35 cellular contexts compared by ENCODE assay signal in genomic region chr7:17444151-17444550, GRCh38.
"Had no signal": no experiment of that assay in that cellular context is flagged by ENCODE, and none has a peak within 500 bp of the region (broad histone marks: within the 10 kb centered on the region; RNA-seq: fewer than 3 reads in every experiment).

No MANE protein-coding gene starts in this region.

- H3K27me3 ChIP-seq: adrenal gland, hepatocyte, neutrophil, ovary, thyroid gland, upper lobe of left lung had no signal

- H3K4me1 Mint-ChIP-seq: brain; naive B cell; nephron progenitor cell; stimulated activated memory B cell treated with anti-CD40 and anti-IgM and Interleukin-4, amounts not matched to agents 10 μg/mL and 1 μg/mL and 100 μg/mL, for 72 hours had no signal

- H3K4me3 Mint-ChIP-seq: activated B cell treated with CpG ODN at 0.5 μM for 24 hours; activated CD4-positive, alpha-beta T cell treated with anti-CD3 and anti-CD28 coated beads for 36 hours; activated naive CD8-positive, alpha-beta T cell; brain; dendritic cell treated with granulocyte-macrophage colony-stimulating factor and Interleukin-4, amounts not matched to agents 40 ng/mL and 50 ng/mL, for 4 days; naive B cell; nephron progenitor cell; stimulated activated memory B cell treated with anti-CD40 and anti-IgM and Interleukin-4, amounts not matched to agents 10 μg/mL and 1 μg/mL and 100 μg/mL, for 72 hours; stimulated activated naive CD8-positive, alpha-beta T cell treated with anti-CD3 and anti-CD28 coated beads, Interleukin-15, amount 100 ng/mL, for 72 hours; T-cell; T-helper 2 cell treated with Interferon-gamma antibody and Interleukin-4, amounts not matched to agents 5 μg/mL and 100 μg/mL, for 36 hours had no signal

- H3K36me3 Mint-ChIP-seq: brain, T-cell had no signal

- H3K27me3 Mint-ChIP-seq: activated B cell treated with CpG ODN at 0.5 μM for 24 hours; dendritic cell treated with granulocyte-macrophage colony-stimulating factor and Interleukin-4, amounts not matched to agents 40 ng/mL and 50 ng/mL, for 4 days; naive B cell; progenitor cell of endocrine pancreas had no signal

- H3K79me2 ChIP-seq: hepatocyte had no signal

- H3K27ac Mint-ChIP-seq: activated B cell treated with CpG ODN at 0.5 μM for 24 hours; activated CD4-positive, alpha-beta T cell treated with anti-CD3 and anti-CD28 coated beads for 36 hours; activated naive CD8-positive, alpha-beta T cell; brain; dendritic cell treated with granulocyte-macrophage colony-stimulating factor and Interleukin-4, amounts not matched to agents 40 ng/mL and 50 ng/mL, for 4 days; nephron progenitor cell; progenitor cell of endocrine pancreas; stimulated activated memory B cell treated with anti-CD40 and anti-IgM and Interleukin-4, amounts not matched to agents 10 μg/mL and 1 μg/mL and 100 μg/mL, for 72 hours; stimulated activated naive CD8-positive, alpha-beta T cell treated with anti-CD3 and anti-CD28 coated beads, Interleukin-15, amount 100 ng/mL, for 72 hours; T-cell; T-helper 2 cell treated with Interferon-gamma antibody and Interleukin-4, amounts not matched to agents 5 μg/mL and 100 μg/mL, for 36 hours had no signal

- ATAC-seq: activated CD4-positive, alpha-beta T cell treated with anti-CD3 and anti-CD28 coated beads for 36 hours; left ventricle myocardium superior; stimulated activated memory B cell treated with anti-CD40 and anti-IgM and Interleukin-4, amounts not matched to agents 10 μg/mL and 1 μg/mL and 100 μg/mL, for 72 hours; stimulated activated naive CD8-positive, alpha-beta T cell treated with anti-CD3 and anti-CD28 coated beads, Interleukin-15, amount 100 ng/mL, for 72 hours; T-cell had no signal

- H3K4me2 ChIP-seq: hepatocyte had no signal

- H3K9me3 ChIP-seq: neutrophil, ovary, thyroid gland had no signal

- H3K4me3 ChIP-seq: adrenal gland, hepatocyte, ovary, skin epidermis, thyroid gland, upper lobe of left lung had no signal

- H3K36me3 ChIP-seq: adrenal gland, neutrophil, ovary, thyroid gland, upper lobe of left lung had no signal

- DNase-seq: activated B cell treated with CpG ODN at 0.5 μM for 24 hours; activated CD4-positive, alpha-beta T cell treated with anti-CD3 and anti-CD28 coated beads for 36 hours; activated CD4-positive, alpha-beta T cell treated with anti-CD3 and anti-CD28 coated beads, Interleukin-2, amount 50 U/mL, for 4 hours; activated CD8-positive, alpha-beta memory T cell treated with anti-CD3 and anti-CD28 coated beads for 24 hours; activated effector memory CD4-positive, alpha-beta T cell treated with Interleukin-2 at 50 U/mL for 16 hours; activated naive CD4-positive, alpha-beta T cell treated with Interleukin-2 at 50 U/mL for 16 hours; aorta; caudate nucleus; effector CD8-positive, alpha-beta T cell; glutamatergic neuron; islet precursor cell; left cardiac atrium; left ventricle myocardium superior; naive B cell; nephron progenitor cell; ovary; retina; stimulated activated CD4-positive, alpha-beta T cell treated with anti-CD3 and anti-CD28 coated beads, Interleukin-1b, Interleukin-23, amount 100 ng/mL, for 48 hours; stimulated activated CD4-positive, alpha-beta T cell treated with anti-CD3 and anti-CD28 coated beads, Interleukin-4, amount 100 ng/mL, for 4 hours; stimulated activated CD8-positive, alpha-beta memory T cell treated with anti-CD3 and anti-CD28 coated beads, Interleukin-4, amount 100 ng/mL, for 48 hours; stimulated activated naive CD8-positive, alpha-beta T cell treated with anti-CD3 and anti-CD28 coated beads, Interleukin-15, amount 100 ng/mL, for 72 hours; substantia nigra; T-cell; thyroid gland; upper lobe of left lung had no signal

- H3K27ac ChIP-seq: adrenal gland, hepatocyte, neutrophil, ovary, skin epidermis, thyroid gland, upper lobe of left lung had no signal

- H2AFZ ChIP-seq: hepatocyte had no signal
